In genomic region chr6:14758421-14759043, GRCh38 we compare ENCODE assay signal across 9 cellular contexts.
DNase-seq lines count a peak whose midpoint lies in the region; ATAC-seq lines count a peak whose summit lies in the region.
"Had no signal": no experiment of that assay in that cellular context is flagged by ENCODE, and none has a peak within 500 bp of the region (broad histone marks: within the 10 kb centered on the region; RNA-seq: fewer than 3 reads in every experiment).

No MANE protein-coding gene starts in this region.

- H3K4me3 ChIP-seq in mesendoderm (ENCODE audit: low read length), result no peak overlapping the region
- H3K4me3 ChIP-seq: gastroesophageal sphincter had no signal

- no peaks in the 10 kb centered on the region for H3K27me3 Mint-ChIP-seq in activated T-helper 1 cell treated with anti-CD3 and anti-CD28 coated beads, Interleukin-12 subunit alpha, Interleukin-12 subunit beta, Interleukin-2, Interleukin-4 antibody, amounts not matched to agents 30 ng/mL and 10 ng/mL and 1 ng/mL, durations not matched to agents 14 hours and 24 hours and 36 hours (ENCODE audit: insufficient read depth)

- H3K56ac ChIP-seq in mesendoderm (ENCODE audit: low read length), result no peak overlapping the region

- peaks cover 40% of the 10 kb centered on the region for H3K4me1 Mint-ChIP-seq in activated T-helper 1 cell treated with anti-CD3 and anti-CD28 coated beads, Interleukin-12 subunit alpha, Interleukin-12 subunit beta, Interleukin-2, Interleukin-4 antibody, amounts not matched to agents 30 ng/mL and 10 ng/mL and 1 ng/mL, durations not matched to agents 14 hours and 24 hours and 36 hours (ENCODE audit: low read depth)

- H2BK5ac ChIP-seq in mesendoderm (ENCODE audit: low read length), result no peak overlapping the region

- intact Hi-C loops in activated T-helper 1 cell treated with anti-CD3 and anti-CD28 coated beads, Interleukin-12 subunit alpha, Interleukin-12 subunit beta, Interleukin-2, Interleukin-4 antibody, amounts not matched to agents 30 ng/mL and 10 ng/mL and 1 ng/mL, durations not matched to agents 14 hours and 24 hours and 36 hours (cut with micrococcal nuclease), result no loop called here

- H3K9ac ChIP-seq in mesendoderm (ENCODE audit: low read length), result no peak overlapping the region

- no peak overlapping the region for H2BK120ac ChIP-seq in mesendoderm (ENCODE audit: low read depth, low read length)

- no peak overlapping the region for H3K4me2 ChIP-seq in mesendoderm (ENCODE audit: low read length)

- H2AK5ac ChIP-seq in mesendoderm (ENCODE audit: low read length), result no peak overlapping the region

- H3K79me1 ChIP-seq in mesendoderm (ENCODE audit: low read length), result no peaks in the 10 kb centered on the region

- no peaks in the 10 kb centered on the region for H3K36me3 ChIP-seq in mesendoderm (ENCODE audit: control insufficient read depth, insufficient read depth, low read length)
- H3K36me3 ChIP-seq: gastroesophageal sphincter had no signal

- DNase-seq in G401 (ENCODE audit: low spot score) (peak; percentile 62), NCI-H1105 (lab: John Stamatoyannopoulos, UW) (peak; percentile 79), mesendoderm (peak; percentile 21), AG08396 (ENCODE audit: low spot score) (no peak), UCSD-AML1 (lab: John Stamatoyannopoulos, UW; ENCODE audit: unreplicated experiment) (no peak)
- DNase-seq in activated T-helper 1 cell treated with anti-CD3 and anti-CD28 coated beads, Interleukin-12 subunit alpha, Interleukin-12 subunit beta, Interleukin-2, Interleukin-4 antibody, amounts not matched to agents 30 ng/mL and 10 ng/mL and 1 ng/mL, durations not matched to agents 14 hours and 24 hours and 36 hours (ENCODE audit: low spot score), result no peak
- DNase-seq: NCI-H226 had no signal

- peaks cover 3% of the 10 kb centered on the region for H3K9me3 Mint-ChIP-seq in activated T-helper 1 cell treated with anti-CD3 and anti-CD28 coated beads, Interleukin-12 subunit alpha, Interleukin-12 subunit beta, Interleukin-2, Interleukin-4 antibody, amounts not matched to agents 30 ng/mL and 10 ng/mL and 1 ng/mL, durations not matched to agents 14 hours and 24 hours and 36 hours

- H3K4ac ChIP-seq in mesendoderm (ENCODE audit: low read depth, low read length), result no peak overlapping the region

- H3K23ac ChIP-seq in mesendoderm (ENCODE audit: low read length), result no peak overlapping the region

- no peaks in the 10 kb centered on the region for H3K27me3 ChIP-seq in mesendoderm (ENCODE audit: insufficient read depth, low read length, poor library complexity)
- H3K27me3 ChIP-seq: gastroesophageal sphincter had no signal

- H4K5ac ChIP-seq in mesendoderm (ENCODE audit: low read length), result no peak overlapping the region

- H2BK15ac ChIP-seq in mesendoderm (replicated peaks; ENCODE audit: low read depth), result no peak overlapping the region

- ATAC-seq in HG02642 (IDR thresholded peaks at IDR 0.05; ENCODE audit: poor library complexity, unreplicated experiment), result no peak
- ATAC-seq: gastroesophageal sphincter had no signal

- no peak overlapping the region for H3K27ac ChIP-seq in mesendoderm (ENCODE audit: low read depth, low read length)
- H3K27ac ChIP-seq: gastroesophageal sphincter had no signal

- H3K27ac Mint-ChIP-seq in activated T-helper 1 cell treated with anti-CD3 and anti-CD28 coated beads, Interleukin-12 subunit alpha, Interleukin-12 subunit beta, Interleukin-2, Interleukin-4 antibody, amounts not matched to agents 30 ng/mL and 10 ng/mL and 1 ng/mL, durations not matched to agents 14 hours and 24 hours and 36 hours, result peak overlapping the region; percentile 19

- no peaks in the 10 kb centered on the region for H3K36me3 Mint-ChIP-seq in activated T-helper 1 cell treated with anti-CD3 and anti-CD28 coated beads, Interleukin-12 subunit alpha, Interleukin-12 subunit beta, Interleukin-2, Interleukin-4 antibody, amounts not matched to agents 30 ng/mL and 10 ng/mL and 1 ng/mL, durations not matched to agents 14 hours and 24 hours and 36 hours (ENCODE audit: low read depth)

- no peaks in the 10 kb centered on the region for H3K79me2 ChIP-seq in mesendoderm (ENCODE audit: control insufficient read depth, insufficient read depth, low read length)

- in situ Hi-C loops in G401 (cut with HindIII; ENCODE audit: low sequenced_read_pairs), result no loop called here

- H4K8ac ChIP-seq in mesendoderm (ENCODE audit: low read depth, low read length), result no peak overlapping the region

- no peak overlapping the region for H3K4me3 Mint-ChIP-seq in activated T-helper 1 cell treated with anti-CD3 and anti-CD28 coated beads, Interleukin-12 subunit alpha, Interleukin-12 subunit beta, Interleukin-2, Interleukin-4 antibody, amounts not matched to agents 30 ng/mL and 10 ng/mL and 1 ng/mL, durations not matched to agents 14 hours and 24 hours and 36 hours

- no peaks in the 10 kb centered on the region for H3K4me1 ChIP-seq in mesendoderm (ENCODE audit: control insufficient read depth, low read depth, low read length)
- H3K4me1 ChIP-seq: gastroesophageal sphincter had no signal

- WGBS in mesendoderm (ENCODE audit: extremely low coverage, insufficient coverage, low lambda C conversion rate), result no CpG with 5 or more reads among the region's 8 CpGs

- H3K18ac ChIP-seq in mesendoderm (ENCODE audit: low read length), result no peak overlapping the region

Comparison
In these comparisons a context has a peak if more than half of its experiments do, and no peak if none do; other contexts are left out.
1. DNase-seq: peak in G401 (single experiment), NCI-H1105 (single experiment) and mesendoderm (single experiment); none in activated T-helper 1 cell treated with anti-CD3 and anti-CD28 coated beads, Interleukin-12 subunit alpha, Interleukin-12 subunit beta, Interleukin-2, Interleukin-4 antibody, amounts not matched to agents 30 ng/mL and 10 ng/mL and 1 ng/mL, durations not matched to agents 14 hours and 24 hours and 36 hours (single experiment), AG08396 (single experiment) and UCSD-AML1 (single experiment).